Comparison of ENCODE assay signal across 1 cellular context in the genomic region with DNA sequence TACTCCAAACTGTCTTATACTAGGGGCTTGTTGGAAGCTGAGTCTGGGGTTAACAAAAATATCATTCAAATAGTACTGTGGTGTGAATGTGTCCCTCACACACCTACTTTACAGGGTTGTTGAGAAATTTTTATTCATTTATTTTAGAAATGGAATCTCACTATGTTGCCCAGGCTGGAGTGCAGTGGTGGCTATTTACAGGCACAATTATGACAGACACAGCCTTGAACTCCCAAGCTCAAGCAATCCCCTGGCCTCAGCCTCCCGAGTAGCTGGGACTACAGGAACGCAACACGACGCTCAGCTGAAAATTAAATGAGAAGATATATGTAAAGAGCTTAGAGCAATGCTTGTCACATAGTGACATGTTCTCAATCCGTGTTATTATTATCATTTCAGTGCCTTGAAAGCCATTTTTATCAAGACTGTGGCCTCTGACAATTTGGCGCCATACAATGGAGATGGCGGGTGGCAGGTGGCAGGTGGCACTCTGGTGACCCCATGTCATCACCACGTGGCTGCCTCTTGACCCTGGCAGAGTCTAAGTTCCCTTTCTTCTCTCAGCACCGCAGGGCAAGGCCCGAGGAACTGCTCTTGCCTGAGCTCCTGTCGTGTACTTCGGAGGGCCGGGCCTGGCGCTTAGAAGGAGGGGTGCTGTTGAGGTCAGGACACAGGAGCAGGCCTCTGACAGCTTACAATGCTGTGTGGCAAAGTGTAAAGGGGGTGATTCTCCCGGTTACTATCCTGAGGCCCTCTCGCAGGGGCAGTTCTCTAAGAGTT.
TF ChIP-seq lines count a peak whose summit lies in the region.

No MANE protein-coding gene starts in this region.

TF ChIP-seq in SK-N-SH treated with all-trans-retinoic acid at 6 μM for 48 hours, 23 proteins besides CTCF, POLR2A, EP300 and RAD21 (continued from another document):
- no peak for TF ChIP-seq PPARA (CRISPR knock-in tag; IDR thresholded peaks at IDR 0.05; ENCODE audit: borderline replicate concordance)
- TF ChIP-seq ZNF565 (CRISPR knock-in tag; conservative IDR thresholded peaks at IDR 0.05; ENCODE audit: low read depth), result no peak
- no peak for TF ChIP-seq TCF4 (CRISPR knock-in tag; IDR thresholded peaks at IDR 0.05; ENCODE audit: borderline replicate concordance)
- no peak for TF ChIP-seq OSR1 (CRISPR knock-in tag; IDR thresholded peaks at IDR 0.05)
- TF ChIP-seq TOX (CRISPR knock-in tag; IDR thresholded peaks at IDR 0.05; ENCODE audit: borderline replicate concordance), result no peak
- no peak for TF ChIP-seq CSDC2 (CRISPR knock-in tag; IDR thresholded peaks at IDR 0.05)
- TF ChIP-seq, protein P1, sequence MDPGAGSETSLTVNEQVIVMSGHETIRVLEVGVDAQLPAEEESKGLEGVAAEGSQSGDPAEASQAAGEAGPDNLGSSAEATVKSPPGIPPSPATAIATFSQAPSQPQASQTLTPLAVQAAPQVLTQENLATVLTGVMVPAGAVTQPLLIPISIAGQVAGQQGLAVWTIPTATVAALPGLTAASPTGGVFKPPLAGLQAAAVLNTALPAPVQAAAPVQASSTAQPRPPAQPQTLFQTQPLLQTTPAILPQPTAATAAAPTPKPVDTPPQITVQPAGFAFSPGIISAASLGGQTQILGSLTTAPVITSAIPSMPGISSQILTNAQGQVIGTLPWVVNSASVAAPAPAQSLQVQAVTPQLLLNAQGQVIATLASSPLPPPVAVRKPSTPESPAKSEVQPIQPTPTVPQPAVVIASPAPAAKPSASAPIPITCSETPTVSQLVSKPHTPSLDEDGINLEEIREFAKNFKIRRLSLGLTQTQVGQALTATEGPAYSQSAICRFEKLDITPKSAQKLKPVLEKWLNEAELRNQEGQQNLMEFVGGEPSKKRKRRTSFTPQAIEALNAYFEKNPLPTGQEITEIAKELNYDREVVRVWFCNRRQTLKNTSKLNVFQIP (CRISPR knock-in tag; IDR thresholded peaks at IDR 0.05; ENCODE audit: borderline replicate concordance, low read depth), result no peak
- no peak for TF ChIP-seq GLIS3 (CRISPR knock-in tag; IDR thresholded peaks at IDR 0.05)
- no peak for TF ChIP-seq RARB (CRISPR knock-in tag; IDR thresholded peaks at IDR 0.05)
TF ChIP-seq in SK-N-SH treated with all-trans-retinoic acid at 6 μM for 48 hours: peak in this region for 0.
